20 cellular contexts compared by ENCODE assay signal in the genomic region with DNA sequence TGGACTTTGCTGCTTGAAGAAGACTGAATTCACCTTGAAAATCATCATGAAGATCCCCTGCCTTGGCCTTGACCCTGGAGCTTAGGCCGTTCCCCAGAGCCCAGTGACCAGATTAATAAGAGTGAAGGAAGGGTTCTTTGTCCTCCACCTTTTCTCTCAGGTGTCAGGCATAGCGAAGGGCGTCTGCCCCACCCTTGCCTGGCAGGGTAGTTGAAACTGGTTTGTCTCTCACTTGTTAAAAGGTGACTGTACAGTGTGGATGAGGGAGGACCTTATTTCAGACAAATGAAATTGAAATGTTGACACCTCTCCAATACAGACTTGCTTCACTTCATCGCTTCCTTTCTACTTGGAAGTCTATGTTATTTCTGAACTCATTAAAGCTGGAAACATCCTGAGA.
A peak's percentile ranks its signal among the peaks of the same experiment; 100 is the strongest.
DNase-seq lines count a peak whose midpoint lies in the region; ATAC-seq and TF ChIP-seq lines count a peak whose summit lies in the region.
"Had no signal": no experiment of that assay in that cellular context is flagged by ENCODE, and none has a peak within 500 bp of the region (broad histone marks: within the 10 kb centered on the region; RNA-seq: fewer than 3 reads in every experiment).

No MANE protein-coding gene starts in this region.

- no peak overlapping the region for H2BK5ac ChIP-seq in mesenchymal stem cell (ENCODE audit: low read depth, low read length, poor library complexity, severe bottlenecking)

- no peak overlapping the region for H4K8ac ChIP-seq in mesenchymal stem cell (ENCODE audit: low read length)

- H3K4me3 ChIP-seq in heart right ventricle: no peak overlapping the region
- no peak overlapping the region for H3K4me3 ChIP-seq in right cardiac atrium (ENCODE audit: low read length)
- no peak overlapping the region for H3K4me3 ChIP-seq in mesenchymal stem cell (ENCODE audit: insufficient read depth in 1 of 2, low read depth in 1 of 2, low read length in 2 of 2)
- H3K4me3 ChIP-seq: BLaER1 treated with 17β-estradiol and CSF1 and Interleukin-3, amounts not matched to agents 10 nM and 100 nM; dorsolateral prefrontal cortex; tibial artery had no signal

- no peak overlapping the region for H3K18ac ChIP-seq in mesenchymal stem cell (ENCODE audit: low read depth in 1 of 2, low read length in 2 of 2)

- H3K27ac ChIP-seq in heart right ventricle (peak overlapping the region in 6 of 10 donors; percentile 13 to 74 (median 34)), right cardiac atrium (ENCODE audit: low read length) (no peak overlapping the region), caudate nucleus (ENCODE audit: low read depth, low read length) (peak overlapping the region; percentile 2), mesenchymal stem cell (ENCODE audit: low read length, poor library complexity, severe bottlenecking) (no peak overlapping the region)
- H3K27ac ChIP-seq: BLaER1 treated with 17β-estradiol and CSF1 and Interleukin-3, amounts not matched to agents 10 nM and 100 nM; tibial artery; WERI-Rb-1 had no signal

- H3K79me1 ChIP-seq in mesenchymal stem cell (replicated peaks; ENCODE audit: low read length, poor library complexity, severe bottlenecking): no peaks in the 10 kb centered on the region

- WGBS in heart right ventricle, 2 donors: 97 to 98% methylated on average over 4 of the region's 4 CpGs
- 94% methylated on average over 4 of the region's 4 CpGs for WGBS in right cardiac atrium
- 94% methylated on average over 3 of the region's 4 CpGs for WGBS in mesenchymal stem cell

- intact Hi-C loops in heart right ventricle (cut with DNase I) (no loop called here), right cardiac atrium (cut with DNase I) (no loop called here)

- H3K9me3 ChIP-seq in heart right ventricle: peaks cover 0 to 6% (median 0%) of the 10 kb centered on the region in 11 donors
- no peaks in the 10 kb centered on the region for H3K9me3 ChIP-seq in right cardiac atrium (ENCODE audit: control insufficient read depth, low read length)
- no peaks in the 10 kb centered on the region for H3K9me3 ChIP-seq in mesenchymal stem cell (ENCODE audit: control insufficient read depth, low read length)
- H3K9me3 ChIP-seq: SK-N-SH, tibial artery had no signal

- H3K27me3 ChIP-seq in heart right ventricle (no peaks in the 10 kb centered on the region), right cardiac atrium (ENCODE audit: control insufficient read depth, insufficient read depth) (no peaks in the 10 kb centered on the region), mesenchymal stem cell (ENCODE audit: control insufficient read depth in 1 of 2, insufficient read depth in 1 of 2, low read length in 2 of 2) (peaks cover 0 to 16% of the 10 kb centered on the region in 2 experiments)
- H3K27me3 ChIP-seq: BLaER1 treated with 17β-estradiol and CSF1 and Interleukin-3, amounts not matched to agents 10 nM and 100 nM; dorsolateral prefrontal cortex; tibial artery had no signal

- H2AK5ac ChIP-seq in mesenchymal stem cell (ENCODE audit: low read length, severe bottlenecking): peak overlapping the region; percentile 94

- no peak overlapping the region for H3K14ac ChIP-seq in mesenchymal stem cell (ENCODE audit: low read length in 2 of 2)

- H3K4me1 ChIP-seq in heart right ventricle: peaks cover 8 to 50% (median 29%) of the 10 kb centered on the region in 9 donors
- peaks cover 10% of the 10 kb centered on the region for H3K4me1 ChIP-seq in right cardiac atrium (ENCODE audit: control insufficient read depth, insufficient read depth, low read length)
- H3K4me1 ChIP-seq in mesenchymal stem cell (ENCODE audit: control insufficient read depth, insufficient read depth, low read depth, low read length): peaks cover 29% of the 10 kb centered on the region

- DNase-seq in heart right ventricle: no peak
- no peak for DNase-seq in right cardiac atrium
- DNase-seq in caudate nucleus (lab: John Stamatoyannopoulos, UW): no peak
- no peak for DNase-seq in mesenchymal stem cell
- DNase-seq in central memory CD4-positive, alpha-beta T cell: no peak
- no peak for DNase-seq in NK-92 (lab: John Stamatoyannopoulos, UW; ENCODE audit: unreplicated experiment)
- DNase-seq in effector CD4-positive, alpha-beta T cell: no peak
- DNase-seq: activated CD4-positive, alpha-beta T cell treated with anti-CD3 and anti-CD28 coated beads, Interleukin-2, amount 10 ng/mL, durations not matched to agents 7 days and 5 days; dorsolateral prefrontal cortex; H7; head of caudate nucleus; NCI-H1436 treated with DMSO at 0.1 percent for 48 hours; NCI-H446 treated with DMSO at 0.1 percent for 48 hours; SK-N-SH; stimulated activated naive CD4-positive, alpha-beta T cell; T-helper 17 cell; tibial artery; WERI-Rb-1 had no signal

- H3K36me3 ChIP-seq in heart right ventricle (peaks cover 0 to 26% (median 0%) of the 10 kb centered on the region in 9 donors), mesenchymal stem cell (ENCODE audit: control insufficient read depth in 1 of 2, insufficient read depth in 2 of 2, low read depth in 1 of 2, low read length in 2 of 2) (no peaks in the 10 kb centered on the region)
- H3K36me3 ChIP-seq: WERI-Rb-1 had no signal

- H3K23ac ChIP-seq in mesenchymal stem cell (ENCODE audit: low read length in 2 of 2): no peak overlapping the region

- no peak overlapping the region for H2AFZ ChIP-seq in mesenchymal stem cell (ENCODE audit: low read depth, low read length)

- H4K91ac ChIP-seq in mesenchymal stem cell (ENCODE audit: low read length): no peak overlapping the region

- H2BK15ac ChIP-seq in mesenchymal stem cell (ENCODE audit: low read depth, poor library complexity, severe bottlenecking): no peak overlapping the region

- no peak overlapping the region for H2BK12ac ChIP-seq in mesenchymal stem cell (ENCODE audit: low read length in 2 of 2)

- ATAC-seq in heart right ventricle (no peak), right cardiac atrium (no peak)
- ATAC-seq: sciatic nerve, T-helper 17 cell had no signal

- no peak overlapping the region for H3K4ac ChIP-seq in mesenchymal stem cell (ENCODE audit: low read depth in 1 of 2, low read length in 2 of 2)

- TF ChIP-seq CTCF in heart right ventricle (IDR thresholded peaks at IDR 0.05): no peak

- no peak overlapping the region for H2BK120ac ChIP-seq in mesenchymal stem cell (ENCODE audit: low read depth, low read length)

- H3K4me2 ChIP-seq in mesenchymal stem cell (ENCODE audit: low read length, poor library complexity, severe bottlenecking): no peak overlapping the region
- H3K4me2 ChIP-seq: BLaER1 treated with 17β-estradiol and CSF1 and Interleukin-3, amounts not matched to agents 10 nM and 100 nM; SK-N-SH had no signal

- H3K9ac ChIP-seq in mesenchymal stem cell (ENCODE audit: low read length): no peak overlapping the region
- H3K9ac ChIP-seq: BLaER1 treated with 17β-estradiol and CSF1 and Interleukin-3, amounts not matched to agents 10 nM and 100 nM; SK-N-SH had no signal

Comparison
In these comparisons a context has a peak if more than half of its experiments do, and no peak if none do; other contexts are left out.
1. H3K27ac ChIP-seq: peak in heart right ventricle (6 of 10) and caudate nucleus (single experiment); none in right cardiac atrium (single experiment) and mesenchymal stem cell (single experiment).